Comparison of ENCODE assay signal across 10 cellular contexts in the genomic region with DNA sequence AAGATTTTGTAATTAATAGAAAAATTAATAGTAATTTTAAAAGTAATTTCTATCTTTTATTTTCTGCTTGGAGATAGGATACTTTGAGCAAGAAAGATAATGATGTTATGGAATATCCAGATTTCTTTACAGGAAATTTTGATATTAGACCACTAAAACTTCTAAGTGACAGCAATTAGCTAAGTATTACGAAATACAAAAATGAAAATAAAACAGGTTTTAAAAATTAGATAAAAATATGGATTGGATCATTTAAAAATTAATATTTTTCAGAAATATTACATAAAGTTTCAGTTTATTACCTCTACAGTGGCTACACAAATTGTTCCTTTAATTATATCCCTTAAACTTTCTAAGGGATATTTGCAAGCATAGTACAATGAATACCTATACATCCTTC.
"Had no signal": no experiment of that assay in that cellular context is flagged by ENCODE, and none has a peak within 500 bp of the region (broad histone marks: within the 10 kb centered on the region; RNA-seq: fewer than 3 reads in every experiment).

No MANE protein-coding gene starts in this region.

- DNase-seq: Karpas-422, KBM-7 had no signal

- H2AFZ ChIP-seq: GM23338 had no signal

- ATAC-seq: GM23338, HCT116, HepG2 had no signal

- H3K27ac ChIP-seq: HL-60, KMS-11 had no signal

- H3K9ac ChIP-seq: KMS-11 had no signal

- H3K36me3 ChIP-seq: HAP-1 had no signal

- H3K4me3 ChIP-seq: GM23338, HAP-1 had no signal

- H3K4me2 ChIP-seq: GM23338, KMS-11 had no signal

- H3K9me3 ChIP-seq: HAP-1 had no signal

- FAIRE-seq: H1, H54, HepG2 had no signal
